8 cellular contexts compared by ENCODE assay signal in the genomic region with DNA sequence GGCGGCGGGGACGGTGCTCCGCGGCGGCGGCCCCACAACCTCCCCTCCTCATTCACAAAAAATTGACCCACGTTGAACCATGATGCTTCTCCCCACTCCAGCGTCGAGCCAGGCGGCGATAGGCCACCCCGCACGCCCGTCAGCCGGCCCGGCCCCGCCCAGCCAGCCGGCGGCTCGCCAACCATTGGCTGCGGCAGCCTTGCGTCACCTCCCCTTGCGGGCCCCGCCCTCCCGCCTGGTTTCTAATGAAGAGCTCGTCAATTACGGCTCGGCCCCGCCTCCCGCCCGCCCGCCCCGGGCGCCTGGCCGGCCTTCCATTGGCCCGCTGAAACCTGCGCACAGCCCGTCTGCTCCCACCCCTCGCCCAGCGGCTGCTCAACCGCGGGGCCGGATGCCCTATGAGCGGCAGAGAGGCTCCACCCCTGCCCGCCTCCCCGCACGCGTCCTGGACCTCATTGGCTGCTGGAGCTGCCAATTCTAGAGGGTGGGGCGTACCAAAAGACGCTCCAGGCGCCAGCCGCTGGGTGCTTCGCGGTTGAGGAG. TPM values are rescaled to one million over a fixed set of nuclear protein-coding genes. Genes with fewer than 3 reads are reported as not detected.
A peak's percentile ranks its signal among the peaks of the same experiment; 100 is the strongest.
DNase-seq lines count a peak whose midpoint lies in the region; ATAC-seq and TF ChIP-seq lines count a peak whose summit lies in the region.

A gene (minus strand): TSS at position 114 of the 543 bp plus-strand sequence. CDS start 48,321 bp downstream, outside the sequence.

- ATAC-seq in HG02763 (IDR thresholded peaks at IDR 0.05; ENCODE audit: unreplicated experiment), result peak; percentile 88
- peak; percentile 93 for ATAC-seq in activated naive CD8-positive, alpha-beta T cell treated with anti-CD3 and anti-CD28 coated beads, Interleukin-2, amount 10 ng/mL, durations not matched to agents 7 days and 5 days (ENCODE audit: low read depth)
- peak; percentile 97 for ATAC-seq in omental fat pad (ENCODE audit: low FRiP score)

- DNase-seq in NCI-H1417 (lab: John Stamatoyannopoulos, UW), result peak; percentile 94 to 99 (median 99)
- DNase-seq in SW 1271 (lab: John Stamatoyannopoulos, UW), result peak; percentile 93 to 98
- DNase-seq in activated naive CD8-positive, alpha-beta T cell treated with anti-CD3 and anti-CD28 coated beads, Interleukin-2, amount 10 ng/mL, durations not matched to agents 7 days and 5 days, result peak; percentile 99
- peak; percentile 100 for DNase-seq in glutamatergic neuron
- peak; percentile 93 for DNase-seq in omental fat pad (ENCODE audit: low spot score)

- POLR2A ChIA-PET in activated naive CD8-positive, alpha-beta T cell treated with anti-CD3 and anti-CD28 coated beads, Interleukin-2, amount 10 ng/mL, durations not matched to agents 7 days and 5 days (lab: Charles Lee), result interaction anchor here (0.6 to 1.3 kb wide), 26 partner anchors 10 to 624 kb away, joined by 3 to 22 read pairs (median 4); a partner anchor contains a TSS

- TF ChIP-seq CTCF in glutamatergic neuron (IDR thresholded peaks at IDR 0.05; ENCODE audit: partially characterized antibody, unreplicated experiment), result no peak
- TF ChIP-seq CTCF in omental fat pad (IDR thresholded peaks at IDR 0.05), result no peak

- H3K4me3 ChIP-seq in GM08714 (ENCODE audit: low read length), result peak within 1 kb of the TSS; percentile 79

- H3K27ac Mint-ChIP-seq in activated naive CD8-positive, alpha-beta T cell treated with anti-CD3 and anti-CD28 coated beads, Interleukin-2, amount 10 ng/mL, durations not matched to agents 7 days and 5 days, result peak within 1 kb of the TSS; percentile 94
- peak within 1 kb of the TSS; percentile 95 for H3K27ac Mint-ChIP-seq in glutamatergic neuron (ENCODE audit: unreplicated experiment)

- H3K27me3 Mint-ChIP-seq in activated naive CD8-positive, alpha-beta T cell treated with anti-CD3 and anti-CD28 coated beads, Interleukin-2, amount 10 ng/mL, durations not matched to agents 7 days and 5 days, result peaks cover 6% of the 10 kb centered on the region
- peaks cover 8% of the 10 kb centered on the region for H3K27me3 Mint-ChIP-seq in glutamatergic neuron (ENCODE audit: unreplicated experiment)

- H3K9me3 Mint-ChIP-seq in activated naive CD8-positive, alpha-beta T cell treated with anti-CD3 and anti-CD28 coated beads, Interleukin-2, amount 10 ng/mL, durations not matched to agents 7 days and 5 days, result no peaks in the 10 kb centered on the region
- H3K9me3 Mint-ChIP-seq in glutamatergic neuron (ENCODE audit: unreplicated experiment), result peaks cover 24% of the 10 kb centered on the region

- peak within 1 kb of the TSS; percentile 94 for H3K27ac ChIP-seq in temporal lobe (ENCODE audit: low read depth, low read length)

- H3K4me1 Mint-ChIP-seq in activated naive CD8-positive, alpha-beta T cell treated with anti-CD3 and anti-CD28 coated beads, Interleukin-2, amount 10 ng/mL, durations not matched to agents 7 days and 5 days, result peaks cover 29% of the 10 kb centered on the region
- peaks cover 30% of the 10 kb centered on the region for H3K4me1 Mint-ChIP-seq in glutamatergic neuron (ENCODE audit: low read depth, unreplicated experiment)

- peak within 1 kb of the TSS; percentile 93 for H3K4me3 Mint-ChIP-seq in activated naive CD8-positive, alpha-beta T cell treated with anti-CD3 and anti-CD28 coated beads, Interleukin-2, amount 10 ng/mL, durations not matched to agents 7 days and 5 days
- H3K4me3 Mint-ChIP-seq in glutamatergic neuron (ENCODE audit: unreplicated experiment), result peak within 1 kb of the TSS; percentile 90

- H3K36me3 Mint-ChIP-seq in activated naive CD8-positive, alpha-beta T cell treated with anti-CD3 and anti-CD28 coated beads, Interleukin-2, amount 10 ng/mL, durations not matched to agents 7 days and 5 days, result peaks cover 7% of the 10 kb centered on the region
- H3K36me3 Mint-ChIP-seq in glutamatergic neuron (ENCODE audit: unreplicated experiment), result no peaks in the 10 kb centered on the region

RNA-seq across cellular contexts. Expression of the gene that starts here (rescaled TPM):
- total RNA-seq in activated naive CD8-positive, alpha-beta T cell treated with anti-CD3 and anti-CD28 coated beads, Interleukin-2, amount 10 ng/mL, durations not matched to agents 7 days and 5 days, result 10 to 100 TPM; 54.0 to 57.4 TPM
- 90.6 TPM for total RNA-seq in glutamatergic neuron (ENCODE audit: unreplicated experiment)
- total RNA-seq in omental fat pad, result 100 to 1,000 TPM in 1 of 4 donors, 10 to 100 TPM in 3; 30.2 to 103 (median 51.7) TPM
- total RNA-seq in temporal lobe, result 24.1 TPM

Comparison
In these comparisons a context has a peak if more than half of its experiments do, and no peak if none do; other contexts are left out.
1. Peak in every context shown above with its lines: DNase-seq, ATAC-seq, H3K4me3 ChIP-seq and H3K27ac ChIP-seq.